ENCODE assay signal across 10 cellular contexts in the genomic region with DNA sequence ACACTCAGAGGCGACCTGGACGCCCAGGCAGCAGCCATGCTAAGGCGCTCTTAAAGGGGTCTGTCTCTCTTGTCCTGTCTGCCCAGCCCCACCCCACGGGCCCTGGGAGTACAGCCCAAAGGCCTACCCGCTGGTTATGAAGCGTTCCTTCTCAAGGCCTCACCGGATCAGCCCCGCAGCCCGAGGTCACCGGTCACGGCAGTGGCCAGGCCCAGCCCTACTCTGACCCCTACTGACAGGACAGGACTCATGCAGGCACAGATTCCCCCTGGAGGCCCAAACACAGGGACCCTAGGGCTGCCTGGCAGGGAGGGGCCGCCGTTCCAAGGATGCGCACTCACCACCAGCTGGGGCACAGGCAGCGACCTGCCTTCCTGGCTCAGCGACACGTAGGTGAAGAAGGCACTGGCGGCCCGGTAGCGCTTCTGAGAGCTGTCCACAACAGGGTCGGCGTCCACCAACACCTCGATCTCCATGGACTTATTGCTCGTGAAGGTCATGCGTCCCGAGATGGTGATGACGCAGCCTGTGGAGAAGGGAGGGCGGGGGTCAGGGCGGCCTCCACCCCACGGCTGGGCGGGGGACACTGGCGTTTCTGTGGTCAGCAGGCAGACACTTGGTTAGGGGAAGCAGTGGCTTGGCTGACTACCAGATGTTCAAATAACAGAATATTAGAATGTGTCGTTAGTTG. TPM values are rescaled to one million over a fixed set of nuclear protein-coding genes. Genes with fewer than 3 reads are reported as not detected.
DNase-seq lines count a peak whose midpoint lies in the region; ATAC-seq and TF ChIP-seq lines count a peak whose summit lies in the region.
"Had no signal": no experiment of that assay in that cellular context is flagged by ENCODE, and none has a peak within 500 bp of the region (broad histone marks: within the 10 kb centered on the region; RNA-seq: fewer than 3 reads in every experiment).

No MANE protein-coding gene starts in this region.

- no peak overlapping the region for H2AK5ac ChIP-seq in mesendoderm (ENCODE audit: low read length)

- peaks cover 8% of the 10 kb centered on the region for H3K36me3 Mint-ChIP-seq in endothelial cell (ENCODE audit: low read depth, unreplicated experiment)
- no peaks in the 10 kb centered on the region for H3K36me3 Mint-ChIP-seq in T-cell

- H3K4ac ChIP-seq in mesendoderm (ENCODE audit: low read depth, low read length), result no peak overlapping the region

- no peak for DNase-seq in AG09309 (ENCODE audit: low read depth)
- no peak for DNase-seq in LNCaP clone FGC (ENCODE audit: low read depth)
- peak; percentile 51 for DNase-seq in endothelial cell (ENCODE audit: low spot score)
- DNase-seq in mesendoderm, result peak; percentile 70
- no peak for DNase-seq in T-cell
- DNase-seq in NCI-H524 (lab: John Stamatoyannopoulos, UW), result no peak
- no peak for DNase-seq in NCI-H2171 treated with DMSO at 0.1 percent for 48 hours (lab: John Stamatoyannopoulos, UW)
- DNase-seq in NCI-H2107 (lab: John Stamatoyannopoulos, UW), result no peak
- DNase-seq: DMS79 treated with DMSO at 0.1 percent for 48 hours had no signal

- H2BK15ac ChIP-seq in mesendoderm (replicated peaks; ENCODE audit: low read depth), result no peak overlapping the region

- no CpG with 5 or more reads among the region's 33 CpGs for WGBS in mesendoderm (ENCODE audit: extremely low coverage, insufficient coverage, low lambda C conversion rate)

- H3K27ac ChIP-seq in mesendoderm (ENCODE audit: low read depth, low read length), result no peak overlapping the region

- H3K4me1 Mint-ChIP-seq in endothelial cell (ENCODE audit: unreplicated experiment) (no peaks in the 10 kb centered on the region), T-cell (no peaks in the 10 kb centered on the region)
- H3K4me1 Mint-ChIP-seq: activated T-helper 17 cell treated with anti-CD3 and anti-CD28 coated beads, Interleukin-2, amount 50 U/mL, for 72 hours had no signal

- peak; percentile 36 for TF ChIP-seq CTCF in AG09309 (IDR thresholded peaks at IDR 0.05; ENCODE audit: control insufficient read depth, insufficient read depth, low read depth, low read length, missing control alignments)
- TF ChIP-seq CTCF in LNCaP clone FGC (IDR thresholded peaks at IDR 0.05; ENCODE audit: control insufficient read depth, extremely low read depth, insufficient read depth), result peak; percentile 17; the same call in 1 of the 2 replicates
- TF ChIP-seq CTCF in endothelial cell (IDR thresholded peaks at IDR 0.05; ENCODE audit: unreplicated experiment), result peak; percentile 39

- no peak overlapping the region for H2BK5ac ChIP-seq in mesendoderm (ENCODE audit: low read length)

- POLR2A ChIA-PET in T-cell (lab: Charles Lee), result no interaction called here

- no peak for ATAC-seq in T-cell (replicated peaks in 1 of 4)
- ATAC-seq: activated T-helper 17 cell treated with anti-CD3 and anti-CD28 coated beads, Interleukin-2, amount 50 U/mL, for 72 hours had no signal

- no peaks in the 10 kb centered on the region for H3K9me3 Mint-ChIP-seq in endothelial cell (ENCODE audit: unreplicated experiment)
- no peaks in the 10 kb centered on the region for H3K9me3 Mint-ChIP-seq in T-cell
- H3K9me3 Mint-ChIP-seq: activated T-helper 17 cell treated with anti-CD3 and anti-CD28 coated beads, Interleukin-2, amount 50 U/mL, for 72 hours had no signal

- H3K4me3 Mint-ChIP-seq in endothelial cell (ENCODE audit: unreplicated experiment) (no peak overlapping the region), T-cell (no peak overlapping the region)
- H3K4me3 Mint-ChIP-seq: activated T-helper 17 cell treated with anti-CD3 and anti-CD28 coated beads, Interleukin-2, amount 50 U/mL, for 72 hours had no signal

- H2BK120ac ChIP-seq in mesendoderm (ENCODE audit: low read depth, low read length), result no peak overlapping the region

- no peak overlapping the region for H3K23ac ChIP-seq in mesendoderm (ENCODE audit: low read length)

- no peaks in the 10 kb centered on the region for H3K27me3 ChIP-seq in mesendoderm (ENCODE audit: insufficient read depth, low read length, poor library complexity)

- no peaks in the 10 kb centered on the region for H3K4me1 ChIP-seq in mesendoderm (ENCODE audit: control insufficient read depth, low read depth, low read length)

- H3K27ac Mint-ChIP-seq in endothelial cell (ENCODE audit: unreplicated experiment) (no peak overlapping the region), T-cell (no peak overlapping the region)
- H3K27ac Mint-ChIP-seq: activated T-helper 17 cell treated with anti-CD3 and anti-CD28 coated beads, Interleukin-2, amount 50 U/mL, for 72 hours had no signal

- H4K8ac ChIP-seq in mesendoderm (ENCODE audit: low read depth, low read length), result no peak overlapping the region

- no peak overlapping the region for H3K4me2 ChIP-seq in mesendoderm (ENCODE audit: low read length)

- CTCF ChIA-PET in T-cell (lab: Charles Lee), result no interaction called here

- H3K56ac ChIP-seq in mesendoderm (ENCODE audit: low read length), result no peak overlapping the region

- no peaks in the 10 kb centered on the region for H3K36me3 ChIP-seq in mesendoderm (ENCODE audit: control insufficient read depth, insufficient read depth, low read length)

- H3K9ac ChIP-seq in mesendoderm (ENCODE audit: low read length), result no peak overlapping the region

- H3K79me2 ChIP-seq in mesendoderm (ENCODE audit: control insufficient read depth, insufficient read depth, low read length), result no peaks in the 10 kb centered on the region

- no peak overlapping the region for H4K5ac ChIP-seq in mesendoderm (ENCODE audit: low read length)

- H3K27me3 Mint-ChIP-seq in endothelial cell (ENCODE audit: unreplicated experiment) (peaks cover 6% of the 10 kb centered on the region), T-cell (no peaks in the 10 kb centered on the region)
- H3K27me3 Mint-ChIP-seq: activated T-helper 17 cell treated with anti-CD3 and anti-CD28 coated beads, Interleukin-2, amount 50 U/mL, for 72 hours had no signal

- H3K79me1 ChIP-seq in mesendoderm (ENCODE audit: low read length), result no peaks in the 10 kb centered on the region

- H3K4me3 ChIP-seq in AG09309 (ENCODE audit: control insufficient read depth, low read depth, low read length) (no peak overlapping the region), LNCaP clone FGC (ENCODE audit: low read depth, low read length) (no peak overlapping the region), mesendoderm (ENCODE audit: low read length) (no peak overlapping the region)

- no peak overlapping the region for H3K18ac ChIP-seq in mesendoderm (ENCODE audit: low read length)

RNA-seq across cellular contexts. Expression of a gene that starts 20.0 kb away (rescaled TPM):
- 3.0 TPM for total RNA-seq in endothelial cell (ENCODE audit: unreplicated experiment)
- polyA plus RNA-seq in mesendoderm (2013, experiment 1 of 2), result 0.87 TPM
- 0.88 TPM for polyA plus RNA-seq in mesendoderm (2013, experiment 2 of 2)
- 1 to 10 TPM in 1 of 5 donors, under 1 TPM in 4; 0.35 to 2.7 (median 0.72) TPM for total RNA-seq in T-cell

RNA-seq across cellular contexts. Expression of a gene that starts 36.9 kb away (rescaled TPM):
- total RNA-seq in endothelial cell (ENCODE audit: unreplicated experiment) (not detected), T-cell (not detected)
- polyA plus RNA-seq in mesendoderm (2013, experiment 1 of 2), result 0.27 TPM
- 0.20 TPM for polyA plus RNA-seq in mesendoderm (2013, experiment 2 of 2)
- total RNA-seq: activated T-helper 17 cell treated with anti-CD3 and anti-CD28 coated beads, Interleukin-2, amount 50 U/mL, for 72 hours had no signal

RNA-seq across cellular contexts. Expression of a gene that starts 45.1 kb away (rescaled TPM):
- total RNA-seq in endothelial cell (ENCODE audit: unreplicated experiment) (52.2 TPM), T-cell (10 to 100 TPM in 4 of 5 donors, 1 to 10 TPM in 1; 9.6 to 24.0 (median 20.7) TPM)
- 54.8 TPM for polyA plus RNA-seq in mesendoderm (2013, experiment 1 of 2)
- polyA plus RNA-seq in mesendoderm (2013, experiment 2 of 2), result 54.8 TPM

Comparison
In these comparisons a context has a peak if more than half of its experiments do, and no peak if none do; other contexts are left out.
1. DNase-seq: peak in endothelial cell (single experiment) and mesendoderm (single experiment); none in AG09309 (single experiment), LNCaP clone FGC (single experiment), T-cell (0 of 34), NCI-H524 (0 of 2), NCI-H2171 treated with DMSO at 0.1 percent for 48 hours (single experiment) and NCI-H2107 (single experiment).
2. Peak in every context shown above with its lines, with median percentiles within 50 percentile points of each other: CTCF ChIP-seq.